ENCODE assay signal across 1 cellular context in genomic region chr14:20452831-20453230, GRCh38.
TF ChIP-seq lines count a peak whose summit lies in the region.

No MANE protein-coding gene starts in this region.

TF ChIP-seq in GM12878, 131 proteins besides CTCF, POLR2A, EP300 and RAD21:
- TF ChIP-seq ATF7 (IDR thresholded peaks at IDR 0.05; ENCODE audit: low read depth) = peak; percentile 60
